Comparison of ENCODE assay signal across 9 cellular contexts in the genomic region with DNA sequence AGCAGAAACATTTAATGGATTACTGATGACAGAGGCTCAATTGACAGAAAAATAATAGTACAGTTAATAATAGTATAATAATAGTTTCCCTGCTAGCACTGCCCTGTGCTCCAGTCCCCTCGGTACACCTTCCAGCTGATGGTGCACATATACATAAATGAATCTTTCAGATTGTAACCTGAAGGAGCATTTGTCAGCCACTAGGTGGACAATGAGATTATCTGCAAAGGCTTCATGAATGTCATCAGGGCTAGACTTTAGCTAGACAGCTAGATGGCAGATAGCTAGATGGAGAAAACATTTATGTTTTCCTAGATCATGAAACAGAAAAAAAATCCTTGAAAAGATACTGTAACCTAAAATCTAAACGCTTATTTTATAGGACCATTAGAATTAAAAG.
DNase-seq lines count a peak whose midpoint lies in the region; ATAC-seq and TF ChIP-seq lines count a peak whose summit lies in the region.
"Had no signal": no experiment of that assay in that cellular context is flagged by ENCODE, and none has a peak within 500 bp of the region (broad histone marks: within the 10 kb centered on the region; RNA-seq: fewer than 3 reads in every experiment).

No MANE protein-coding gene starts in this region.

- ATAC-seq in GM18870 (IDR thresholded peaks at IDR 0.05; ENCODE audit: unreplicated experiment): peak; percentile 87
- peak; percentile 96 for ATAC-seq in HG02981 (IDR thresholded peaks at IDR 0.05; ENCODE audit: unreplicated experiment)
- peak; percentile 80 for ATAC-seq in RWPE2 (ENCODE audit: low read depth)
- ATAC-seq in left ventricle myocardium superior: no peak

- H3K36me3 ChIP-seq in RWPE2 (ENCODE audit: low read depth): no peaks in the 10 kb centered on the region

- no peak overlapping the region for H3K27ac ChIP-seq in RWPE2 (ENCODE audit: poor library complexity, severe bottlenecking)

- no peaks in the 10 kb centered on the region for H3K9me3 ChIP-seq in RWPE2 (ENCODE audit: severe bottlenecking)

- H3K4me1 ChIP-seq in RWPE2 (ENCODE audit: insufficient read depth, poor library complexity, severe bottlenecking): no peaks in the 10 kb centered on the region

- H3K27ac Mint-ChIP-seq in nephron progenitor cell: no peak overlapping the region
- H3K27ac Mint-ChIP-seq: activated naive CD8-positive, alpha-beta T cell had no signal

- DNase-seq in ACHN (peak; percentile 23), RWPE2 (ENCODE audit: low spot score) (no peak), nephron progenitor cell (no peak), left ventricle myocardium superior (no peak)
- DNase-seq in stimulated activated CD4-positive, alpha-beta T cell treated with anti-CD3 and anti-CD28 coated beads, Interleukin-4, amount 100 ng/mL, for 1 hour: no peak
- DNase-seq in stimulated activated CD4-positive, alpha-beta T cell treated with anti-CD3 and anti-CD28 coated beads, Interleukin-1b, Interleukin-23, amount 100 ng/mL, for 48 hours: no peak

- no peak overlapping the region for H3K4me3 ChIP-seq in RWPE2 (ENCODE audit: severe bottlenecking)

- H3K9me3 Mint-ChIP-seq in nephron progenitor cell: no peaks in the 10 kb centered on the region

- no peaks in the 10 kb centered on the region for H3K27me3 ChIP-seq in RWPE2 (ENCODE audit: insufficient read depth, poor library complexity, severe bottlenecking)

- in situ Hi-C loops in ACHN (cut with HindIII; ENCODE audit: low pct_ligation_motif_present, low pct_unique_long_range_greater_than_20kb, low sequenced_read_pairs): no loop called here

- no peaks in the 10 kb centered on the region for H3K36me3 Mint-ChIP-seq in nephron progenitor cell (ENCODE audit: low read depth)
- H3K36me3 Mint-ChIP-seq: activated naive CD8-positive, alpha-beta T cell had no signal

- H3K4me3 Mint-ChIP-seq in nephron progenitor cell: no peak overlapping the region
- H3K4me3 Mint-ChIP-seq: activated naive CD8-positive, alpha-beta T cell had no signal

- peaks cover 3% of the 10 kb centered on the region for H3K27me3 Mint-ChIP-seq in nephron progenitor cell (ENCODE audit: low read depth, poor library complexity)
- H3K27me3 Mint-ChIP-seq: activated naive CD8-positive, alpha-beta T cell had no signal

- peak; percentile 71 for TF ChIP-seq CTCF in RWPE2 (IDR thresholded peaks at IDR 0.05; ENCODE audit: poor library complexity, severe bottlenecking)
- TF ChIP-seq CTCF in nephron progenitor cell (IDR thresholded peaks at IDR 0.05): peak; percentile 27

- peaks cover 4% of the 10 kb centered on the region for H3K4me1 Mint-ChIP-seq in nephron progenitor cell

- intact Hi-C loops in left ventricle myocardium superior (cut with micrococcal nuclease): no loop called here
